In genomic region chr7:12731775-12732174, GRCh38 we compare ENCODE assay signal across 1 cellular context.
TF ChIP-seq lines count a peak whose summit lies in the region.

No MANE protein-coding gene starts in this region.

TF ChIP-seq in SK-N-SH, 30 proteins besides CTCF, POLR2A, EP300 and RAD21 (continued from another document):
- TF ChIP-seq REST (IDR thresholded peaks at IDR 0.05; ENCODE audit: low read depth, low read length), result no peak
- no peak for TF ChIP-seq MAX (IDR thresholded peaks at IDR 0.05; ENCODE audit: low read depth)
- TF ChIP-seq, protein P1, sequence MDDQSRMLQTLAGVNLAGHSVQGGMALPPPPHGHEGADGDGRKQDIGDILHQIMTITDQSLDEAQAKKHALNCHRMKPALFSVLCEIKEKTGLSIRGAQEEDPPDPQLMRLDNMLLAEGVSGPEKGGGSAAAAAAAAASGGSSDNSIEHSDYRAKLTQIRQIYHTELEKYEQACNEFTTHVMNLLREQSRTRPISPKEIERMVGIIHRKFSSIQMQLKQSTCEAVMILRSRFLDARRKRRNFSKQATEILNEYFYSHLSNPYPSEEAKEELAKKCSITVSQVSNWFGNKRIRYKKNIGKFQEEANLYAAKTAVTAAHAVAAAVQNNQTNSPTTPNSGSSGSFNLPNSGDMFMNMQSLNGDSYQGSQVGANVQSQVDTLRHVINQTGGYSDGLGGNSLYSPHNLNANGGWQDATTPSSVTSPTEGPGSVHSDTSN (IDR thresholded peaks at IDR 0.05), result no peak
- TF ChIP-seq TCF12 (IDR thresholded peaks at IDR 0.05), result no peak
